ENCODE assay signal across 25 cellular contexts in genomic region chr6:18752278-18753057, GRCh38.
"Had no signal": no experiment of that assay in that cellular context is flagged by ENCODE, and none has a peak within 500 bp of the region (broad histone marks: within the 10 kb centered on the region; RNA-seq: fewer than 3 reads in every experiment).

No MANE protein-coding gene starts in this region.

- H3K27ac ChIP-seq: adrenal gland, body of pancreas, cardiac muscle cell, colonic mucosa, dorsolateral prefrontal cortex, left ventricle myocardium inferior, tibial nerve had no signal

- H3K4me1 ChIP-seq: adrenal gland, body of pancreas, colonic mucosa, left ventricle myocardium inferior had no signal

- H3K36me3 ChIP-seq: adrenal gland, cardiac muscle cell, colonic mucosa, left ventricle myocardium inferior, tibial nerve had no signal

- H3K4me3 ChIP-seq: adrenal gland, body of pancreas, cardiac muscle cell, colonic mucosa, dorsolateral prefrontal cortex, left ventricle myocardium inferior, tibial nerve had no signal

- H3K27me3 ChIP-seq: adrenal gland, body of pancreas, cardiac muscle cell, colonic mucosa, tibial nerve had no signal

- H3K9me3 ChIP-seq: adrenal gland, body of pancreas, colonic mucosa, left ventricle myocardium inferior, tibial nerve had no signal

- DNase-seq: activated CD4-positive, alpha-beta T cell treated with anti-CD3 and anti-CD28 coated beads for 4 hours; activated CD4-positive, alpha-beta T cell treated with anti-CD3 and anti-CD28 coated beads, Interleukin-2, amount 50 U/mL, for 4 hours; activated effector memory CD4-positive, alpha-beta T cell treated with Interleukin-2 at 50 U/mL for 16 hours; activated naive CD4-positive, alpha-beta T cell treated with anti-CD3 and anti-CD28 coated beads for 36 hours; activated naive CD8-positive, alpha-beta T cell treated with anti-CD3 and anti-CD28 coated beads for 36 hours; activated T-cell treated with anti-CD3 and anti-CD28 coated beads for 4 hours; activated T-cell treated with anti-CD3 and anti-CD28 coated beads, Interleukin-2, amount 50 U/mL, for 72 hours; adrenal gland; aorta; body of pancreas; cerebellar nuclear complex; colonic mucosa; dorsolateral prefrontal cortex; effector memory CD4-positive, alpha-beta T cell; head of caudate nucleus; hippocampal formation; islet precursor cell; left ventricle myocardium inferior; midbrain; naive thymus-derived CD4-positive, alpha-beta T cell; right cardiac atrium; stimulated activated CD4-positive, alpha-beta T cell treated with anti-CD3 and anti-CD28 coated beads, Interleukin-2, amount 100 ng/mL, for 48 hours; stimulated activated naive CD4-positive, alpha-beta T cell treated with Interleukin-2 at 50 U/mL for 16 hours had no signal
